In the genomic region with DNA sequence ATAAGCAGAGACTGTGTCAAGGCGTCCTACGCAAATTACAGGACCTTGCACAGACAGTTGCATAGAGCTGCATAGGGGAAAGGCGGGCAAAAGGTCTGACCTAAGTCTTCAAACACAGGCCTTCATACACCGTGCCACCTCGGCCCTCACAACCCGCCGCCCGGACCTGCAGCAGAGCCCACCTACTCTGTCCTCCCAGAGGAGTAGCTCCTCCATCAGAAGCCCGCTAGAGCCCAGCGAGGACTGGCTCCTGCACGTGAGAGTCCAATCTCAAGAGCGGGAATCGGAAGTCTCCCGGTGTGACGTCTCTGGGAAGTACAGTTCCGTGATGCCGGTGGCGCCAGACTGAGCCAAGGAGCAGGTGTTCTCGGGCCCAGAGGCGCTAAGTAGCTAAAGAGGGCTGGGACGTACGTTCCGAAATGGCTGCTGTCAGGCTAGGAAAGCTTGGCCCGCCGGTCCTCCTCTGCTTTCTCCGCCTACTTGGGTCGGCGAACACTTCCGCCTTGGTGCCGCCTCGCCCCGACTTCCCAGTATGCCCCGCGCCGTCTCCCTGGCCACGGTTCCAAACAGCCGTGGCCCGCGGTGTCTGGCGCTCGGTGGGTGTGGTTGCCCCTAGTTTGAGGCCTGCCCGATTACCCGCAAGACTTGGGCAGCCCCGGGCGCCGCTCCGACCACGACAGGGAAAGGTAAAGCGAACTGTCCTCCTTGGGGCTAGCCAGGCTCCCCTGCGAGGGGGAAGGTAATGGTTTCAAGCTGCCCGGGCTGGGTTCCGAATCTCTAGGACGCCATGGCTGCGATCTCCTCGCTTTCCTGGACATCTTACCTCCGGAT, we compare ENCODE assay signal across 1 cellular context.
TF ChIP-seq lines count a peak whose summit lies in the region.

Gene ASTE1, minus strand, starts transcription at position 505 of the 831 bp plus-strand sequence. CDS start 1,519 bp downstream, outside the sequence.
A gene with protein sequence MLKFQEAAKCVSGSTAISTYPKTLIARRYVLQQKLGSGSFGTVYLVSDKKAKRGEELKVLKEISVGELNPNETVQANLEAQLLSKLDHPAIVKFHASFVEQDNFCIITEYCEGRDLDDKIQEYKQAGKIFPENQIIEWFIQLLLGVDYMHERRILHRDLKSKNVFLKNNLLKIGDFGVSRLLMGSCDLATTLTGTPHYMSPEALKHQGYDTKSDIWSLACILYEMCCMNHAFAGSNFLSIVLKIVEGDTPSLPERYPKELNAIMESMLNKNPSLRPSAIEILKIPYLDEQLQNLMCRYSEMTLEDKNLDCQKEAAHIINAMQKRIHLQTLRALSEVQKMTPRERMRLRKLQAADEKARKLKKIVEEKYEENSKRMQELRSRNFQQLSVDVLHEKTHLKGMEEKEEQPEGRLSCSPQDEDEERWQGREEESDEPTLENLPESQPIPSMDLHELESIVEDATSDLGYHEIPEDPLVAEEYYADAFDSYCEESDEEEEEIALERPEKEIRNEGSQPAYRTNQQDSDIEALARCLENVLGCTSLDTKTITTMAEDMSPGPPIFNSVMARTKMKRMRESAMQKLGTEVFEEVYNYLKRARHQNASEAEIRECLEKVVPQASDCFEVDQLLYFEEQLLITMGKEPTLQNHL (plus strand): TSS at position 557 of the 831 bp plus-strand sequence. CDS start 2,832 bp downstream, outside the sequence.

TF ChIP-seq in HepG2, 621 proteins besides CTCF, POLR2A, EP300 and RAD21 (continues in another document):
- TF ChIP-seq RFX3 (CRISPR knock-in tag; IDR thresholded peaks at IDR 0.05) (peak; percentile 90), ZNF788 (CRISPR knock-in tag; IDR thresholded peaks at IDR 0.05; ENCODE audit: borderline replicate concordance) (peak; percentile 46; the same call in 1 of the 2 replicates), DNMT3B (CRISPR knock-in tag; conservative IDR thresholded peaks at IDR 0.05) (peak; percentile 53; the same call in 1 of the 2 replicates), AGO1 (IDR thresholded peaks at IDR 0.05; ENCODE audit: low read depth, low read length, poor library complexity, severe bottlenecking) (peak; percentile 71), ZNF383 (CRISPR knock-in tag; IDR thresholded peaks at IDR 0.05; ENCODE audit: borderline replicate concordance) (no peak), THRA (CRISPR knock-in tag; IDR thresholded peaks at IDR 0.05; ENCODE audit: borderline replicate concordance) (peak; percentile 39; the same call in 1 of the 2 replicates), ZNF740 (CRISPR knock-in tag; IDR thresholded peaks at IDR 0.05) (no peak), ZNF776 (CRISPR knock-in tag; IDR thresholded peaks at IDR 0.05) (peak; percentile 42; the same call in 1 of the 2 replicates), ZNF644 (CRISPR knock-in tag; IDR thresholded peaks at IDR 0.05; ENCODE audit: low read depth) (peak; percentile 44; the same call in 1 of the 2 replicates), ZNF749 (CRISPR knock-in tag; IDR thresholded peaks at IDR 0.05; ENCODE audit: borderline replicate concordance) (0 out of 2 replicates have a peak, but pooled peaks have one; percentile 66), NONO (IDR thresholded peaks at IDR 0.05) (no peak), NONO (CRISPR knock-in tag; conservative IDR thresholded peaks at IDR 0.05) (0 out of 2 replicates have a peak, but pooled peaks have one; percentile 31), ZNF501 (CRISPR knock-in tag; IDR thresholded peaks at IDR 0.05) (peak; percentile 92), CEBPB (IDR thresholded peaks at IDR 0.05; ENCODE audit: borderline replicate concordance, low read depth, low read length) (no peak), SMARCC2 (IDR thresholded peaks at IDR 0.05) (no peak), ELF1 (CRISPR knock-in tag; IDR thresholded peaks at IDR 0.05) (peak; percentile 99), ARID5B (CRISPR knock-in tag; IDR thresholded peaks at IDR 0.05) (peak; percentile 45; the same call in 1 of the 2 replicates), ZHX1 (CRISPR knock-in tag; IDR thresholded peaks at IDR 0.05; ENCODE audit: low read depth) (peak; percentile 78), NRL (CRISPR knock-in tag; IDR thresholded peaks at IDR 0.05; ENCODE audit: borderline replicate concordance) (peak; percentile 91; the same call in 1 of the 2 replicates), KMT2A (CRISPR knock-in tag; IDR thresholded peaks at IDR 0.05) (0 out of 2 replicates have a peak, but pooled peaks have one; percentile 64), HCFC1 (IDR thresholded peaks at IDR 0.05; ENCODE audit: low read depth, low read length) (peak; percentile 60; the same call in 1 of the 2 replicates), POLR2AphosphoS5 (IDR thresholded peaks at IDR 0.05; ENCODE audit: low read depth, low read length) (peak; percentile 72), PHB2 (IDR thresholded peaks at IDR 0.05; ENCODE audit: partially characterized antibody) (no peak), BHLHE40 (IDR thresholded peaks at IDR 0.05; ENCODE audit: low read length) (peak; percentile 83), YEATS2 (CRISPR knock-in tag; IDR thresholded peaks at IDR 0.05; ENCODE audit: borderline replicate concordance) (peak; percentile 45; the same call in 1 of the 2 replicates), PHF21A (CRISPR knock-in tag; IDR thresholded peaks at IDR 0.05) (no peak), HOXA3 (CRISPR knock-in tag; IDR thresholded peaks at IDR 0.05) (peak; percentile 74; the same call in 1 of the 2 replicates)
- TF ChIP-seq, protein P1, sequence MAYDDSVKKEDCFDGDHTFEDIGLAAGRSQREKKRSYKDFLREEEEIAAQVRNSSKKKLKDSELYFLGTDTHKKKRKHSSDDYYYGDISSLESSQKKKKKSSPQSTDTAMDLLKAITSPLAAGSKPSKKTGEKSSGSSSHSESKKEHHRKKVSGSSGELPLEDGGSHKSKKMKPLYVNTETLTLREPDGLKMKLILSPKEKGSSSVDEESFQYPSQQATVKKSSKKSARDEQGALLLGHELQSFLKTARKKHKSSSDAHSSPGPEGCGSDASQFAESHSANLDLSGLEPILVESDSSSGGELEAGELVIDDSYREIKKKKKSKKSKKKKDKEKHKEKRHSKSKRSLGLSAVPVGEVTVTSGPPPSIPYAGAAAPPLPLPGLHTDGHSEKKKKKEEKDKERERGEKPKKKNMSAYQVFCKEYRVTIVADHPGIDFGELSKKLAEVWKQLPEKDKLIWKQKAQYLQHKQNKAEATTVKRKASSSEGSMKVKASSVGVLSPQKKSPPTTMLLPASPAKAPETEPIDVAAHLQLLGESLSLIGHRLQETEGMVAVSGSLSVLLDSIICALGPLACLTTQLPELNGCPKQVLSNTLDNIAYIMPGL (CRISPR knock-in tag; IDR thresholded peaks at IDR 0.05; ENCODE audit: borderline replicate concordance in 1 of 2, low read depth in 1 of 2) = peak; percentile 65 to 70; a peak in 3 of 4 replicates
- TF ChIP-seq, protein P2, sequence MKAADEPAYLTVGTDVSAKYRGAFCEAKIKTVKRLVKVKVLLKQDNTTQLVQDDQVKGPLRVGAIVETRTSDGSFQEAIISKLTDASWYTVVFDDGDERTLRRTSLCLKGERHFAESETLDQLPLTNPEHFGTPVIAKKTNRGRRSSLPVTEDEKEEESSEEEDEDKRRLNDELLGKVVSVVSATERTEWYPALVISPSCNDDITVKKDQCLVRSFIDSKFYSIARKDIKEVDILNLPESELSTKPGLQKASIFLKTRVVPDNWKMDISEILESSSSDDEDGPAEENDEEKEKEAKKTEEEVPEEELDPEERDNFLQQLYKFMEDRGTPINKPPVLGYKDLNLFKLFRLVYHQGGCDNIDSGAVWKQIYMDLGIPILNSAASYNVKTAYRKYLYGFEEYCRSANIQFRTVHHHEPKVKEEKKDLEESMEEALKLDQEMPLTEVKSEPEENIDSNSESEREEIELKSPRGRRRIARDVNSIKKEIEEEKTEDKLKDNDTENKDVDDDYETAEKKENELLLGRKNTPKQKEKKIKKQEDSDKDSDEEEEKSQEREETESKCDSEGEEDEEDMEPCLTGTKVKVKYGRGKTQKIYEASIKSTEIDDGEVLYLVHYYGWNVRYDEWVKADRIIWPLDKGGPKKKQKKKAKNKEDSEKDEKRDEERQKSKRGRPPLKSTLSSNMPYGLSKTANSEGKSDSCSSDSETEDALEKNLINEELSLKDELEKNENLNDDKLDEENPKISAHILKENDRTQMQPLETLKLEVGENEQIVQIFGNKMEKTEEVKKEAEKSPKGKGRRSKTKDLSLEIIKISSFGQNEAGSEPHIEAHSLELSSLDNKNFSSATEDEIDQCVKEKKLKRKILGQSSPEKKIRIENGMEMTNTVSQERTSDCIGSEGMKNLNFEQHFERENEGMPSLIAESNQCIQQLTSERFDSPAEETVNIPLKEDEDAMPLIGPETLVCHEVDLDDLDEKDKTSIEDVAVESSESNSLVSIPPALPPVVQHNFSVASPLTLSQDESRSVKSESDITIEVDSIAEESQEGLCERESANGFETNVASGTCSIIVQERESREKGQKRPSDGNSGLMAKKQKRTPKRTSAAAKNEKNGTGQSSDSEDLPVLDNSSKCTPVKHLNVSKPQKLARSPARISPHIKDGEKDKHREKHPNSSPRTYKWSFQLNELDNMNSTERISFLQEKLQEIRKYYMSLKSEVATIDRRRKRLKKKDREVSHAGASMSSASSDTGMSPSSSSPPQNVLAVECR (CRISPR knock-in tag; IDR thresholded peaks at IDR 0.05; ENCODE audit: borderline replicate concordance) = peak; percentile 98
- TF ChIP-seq, protein P3, sequence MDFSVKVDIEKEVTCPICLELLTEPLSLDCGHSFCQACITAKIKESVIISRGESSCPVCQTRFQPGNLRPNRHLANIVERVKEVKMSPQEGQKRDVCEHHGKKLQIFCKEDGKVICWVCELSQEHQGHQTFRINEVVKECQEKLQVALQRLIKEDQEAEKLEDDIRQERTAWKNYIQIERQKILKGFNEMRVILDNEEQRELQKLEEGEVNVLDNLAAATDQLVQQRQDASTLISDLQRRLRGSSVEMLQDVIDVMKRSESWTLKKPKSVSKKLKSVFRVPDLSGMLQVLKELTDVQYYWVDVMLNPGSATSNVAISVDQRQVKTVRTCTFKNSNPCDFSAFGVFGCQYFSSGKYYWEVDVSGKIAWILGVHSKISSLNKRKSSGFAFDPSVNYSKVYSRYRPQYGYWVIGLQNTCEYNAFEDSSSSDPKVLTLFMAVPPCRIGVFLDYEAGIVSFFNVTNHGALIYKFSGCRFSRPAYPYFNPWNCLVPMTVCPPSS (IDR thresholded peaks at IDR 0.05) = no peak
- TF ChIP-seq, protein P4, sequence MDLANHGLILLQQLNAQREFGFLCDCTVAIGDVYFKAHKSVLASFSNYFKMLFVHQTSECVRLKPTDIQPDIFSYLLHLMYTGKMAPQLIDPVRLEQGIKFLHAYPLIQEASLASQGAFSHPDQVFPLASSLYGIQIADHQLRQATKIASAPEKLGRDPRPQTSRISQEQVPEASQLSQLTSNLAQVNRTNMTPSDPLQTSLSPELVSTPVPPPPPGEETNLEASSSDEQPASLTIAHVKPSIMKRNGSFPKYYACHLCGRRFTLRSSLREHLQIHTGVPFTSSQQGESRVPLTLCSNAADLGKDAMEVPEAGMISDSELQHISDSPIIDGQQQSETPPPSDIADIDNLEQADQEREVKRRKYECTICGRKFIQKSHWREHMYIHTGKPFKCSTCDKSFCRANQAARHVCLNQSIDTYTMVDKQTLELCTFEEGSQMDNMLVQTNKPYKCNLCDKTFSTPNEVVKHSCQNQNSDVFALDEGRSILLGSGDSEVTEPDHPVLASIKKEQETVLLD (CRISPR knock-in tag; IDR thresholded peaks at IDR 0.05; ENCODE audit: low read depth) = no peak
